In genomic region chr12:71665109-71665476, GRCh38 we compare ENCODE assay signal across 1 cellular context.
TF ChIP-seq lines count a peak whose summit lies in the region.

No MANE protein-coding gene starts in this region.

TF ChIP-seq in H1, 55 proteins besides CTCF, POLR2A, EP300 and RAD21:
- TF ChIP-seq CHD7 (IDR thresholded peaks at IDR 0.05; ENCODE audit: insufficient replicate concordance, low read length) (no peak), MAX (IDR thresholded peaks at IDR 0.05) (peak; percentile 16; the same call in 1 of the 2 replicates), SIX5 (IDR thresholded peaks at IDR 0.05; ENCODE audit: low read depth, low read length) (no peak), CBX8 (IDR thresholded peaks at IDR 0.05; ENCODE audit: borderline replicate concordance, low read depth, low read length) (no peak), BRCA1 (IDR thresholded peaks at IDR 0.05; ENCODE audit: low read depth, low read length) (no peak)
